In genomic region chr9:98288876-98289275, GRCh38 we compare ENCODE assay signal across 16 cellular contexts.
"Had no signal": no experiment of that assay in that cellular context is flagged by ENCODE, and none has a peak within 500 bp of the region (broad histone marks: within the 10 kb centered on the region; RNA-seq: fewer than 3 reads in every experiment).

No MANE protein-coding gene starts in this region.

- H3K27me3 ChIP-seq: body of pancreas, tibial nerve had no signal

- ATAC-seq: activated CD8-positive, alpha-beta T cell treated with anti-CD3 and anti-CD28 coated beads for 36 hours; activated T-helper 17 cell treated with anti-CD3 and anti-CD28 coated beads, Interleukin-2, amount 50 U/mL, for 72 hours; body of pancreas; natural killer cell; T-cell had no signal

- H3K27ac ChIP-seq: body of pancreas, epithelial cell of prostate, tibial nerve had no signal

- H3K36me3 ChIP-seq: tibial nerve had no signal

- H3K9me3 ChIP-seq: body of pancreas, tibial nerve had no signal

- H3K4me3 ChIP-seq: body of pancreas, tibial nerve had no signal

- DNase-seq: activated CD4-positive, alpha-beta T cell treated with anti-CD3 and anti-CD28 coated beads, Interleukin-2, amount 10 ng/mL, durations not matched to agents 24 days and 14 days; activated CD4-positive, CD25-positive, alpha-beta regulatory T cell; activated CD8-positive, alpha-beta T cell treated with anti-CD3 and anti-CD28 coated beads for 36 hours; activated naive CD4-positive, alpha-beta T cell; activated naive CD8-positive, alpha-beta T cell treated with anti-CD3 and anti-CD28 coated beads for 36 hours; activated T-cell treated with anti-CD3 and anti-CD28 coated beads, Interleukin-2, amount 50 U/mL, for 1 hour; amygdala; body of pancreas; foreskin fibroblast; mesendoderm; natural killer cell; retina; T-cell had no signal

- H3K4me1 ChIP-seq: body of pancreas, tibial nerve had no signal
